ENCODE assay signal across 28 cellular contexts in the genomic region with DNA sequence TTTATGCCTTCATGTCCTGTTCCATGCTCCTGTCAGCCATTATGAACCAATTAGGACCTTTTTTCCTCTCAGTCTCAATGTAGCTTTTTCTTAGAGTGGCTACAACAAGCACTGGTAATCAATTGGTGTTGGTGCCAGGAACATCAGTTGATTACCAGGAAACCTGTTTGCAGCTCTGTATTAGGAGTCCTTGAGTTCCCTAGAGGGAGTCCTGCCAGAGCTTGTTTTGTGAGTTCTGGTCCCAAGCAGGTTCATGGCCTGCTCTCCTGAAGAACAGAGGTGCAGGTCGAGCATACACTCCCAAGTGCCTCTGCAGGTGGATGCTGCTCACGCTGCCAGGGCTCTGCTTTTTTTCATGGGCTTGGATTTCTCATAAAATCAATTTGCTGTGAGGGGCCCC.
"Had no signal": no experiment of that assay in that cellular context is flagged by ENCODE, and none has a peak within 500 bp of the region (broad histone marks: within the 10 kb centered on the region; RNA-seq: fewer than 3 reads in every experiment).

No MANE protein-coding gene starts in this region.

- H3K27ac ChIP-seq: colonic mucosa, coronary artery, dorsolateral prefrontal cortex, epithelial cell of prostate, esophagus muscularis mucosa, esophagus squamous epithelium, foreskin keratinocyte, gastrocnemius medialis, gastroesophageal sphincter, heart left ventricle, heart right ventricle had no signal

- FAIRE-seq: colon, endometrium, endothelial cell of umbilical vein, frontal cortex had no signal

- H3K27me3 ChIP-seq: colonic mucosa, dorsolateral prefrontal cortex, esophagus muscularis mucosa, esophagus squamous epithelium, foreskin keratinocyte, gastrocnemius medialis, gastroesophageal sphincter, heart left ventricle, heart right ventricle had no signal

- H3K36me3 ChIP-seq: colonic mucosa, esophagus muscularis mucosa, esophagus squamous epithelium, gastrocnemius medialis, gastroesophageal sphincter, heart left ventricle, heart right ventricle had no signal

- ATAC-seq: effector memory CD8-positive, alpha-beta T cell; esophagus mucosa; foreskin keratinocyte; gastrocnemius medialis; gastroesophageal sphincter; heart left ventricle had no signal

- H3K4me1 ChIP-seq: colonic mucosa, esophagus squamous epithelium, foreskin keratinocyte, gastrocnemius medialis, heart left ventricle, heart right ventricle had no signal

- H3K4me3 ChIP-seq: colonic mucosa, coronary artery, dorsolateral prefrontal cortex, esophagus muscularis mucosa, esophagus squamous epithelium, gastrocnemius medialis, gastroesophageal sphincter, heart left ventricle, heart right ventricle had no signal

- DNase-seq: colonic mucosa; cortex of kidney; dermis blood vessel endothelial cell; dorsolateral prefrontal cortex; effector CD4-positive, alpha-beta T cell; effector CD8-positive, alpha-beta T cell; effector memory CD4-positive, alpha-beta T cell; effector memory CD8-positive, alpha-beta T cell; endodermal cell; erythroblast; esophagus squamous epithelium; foreskin fibroblast; foreskin keratinocyte; foreskin melanocyte; gastrocnemius medialis; glutamatergic neuron; head of caudate nucleus; heart left ventricle; heart right ventricle had no signal

- H3K9me3 ChIP-seq: colonic mucosa, esophagus squamous epithelium had no signal
